8 cellular contexts compared by ENCODE assay signal in genomic region chr4:100848865-100849264, GRCh38.
DNase-seq lines count a peak whose midpoint lies in the region.

No MANE protein-coding gene starts in this region.

- DNase-seq in DMS 273 (lab: John Stamatoyannopoulos, UW; ENCODE audit: unreplicated experiment) (peak; percentile 40), DMS 273 treated with DMSO at 0.1 percent for 48 hours (lab: John Stamatoyannopoulos, UW) (no peak), H4 (ENCODE audit: low spot score) (peak; percentile 8), NAMALWA (ENCODE audit: low spot score) (peak; percentile 48), AG08396 (ENCODE audit: low spot score) (no peak)
- no peak for DNase-seq in T-helper 2 cell treated with Interferon-gamma antibody and Interleukin-4, amounts not matched to agents 5 μg/mL and 100 μg/mL, for 36 hours (ENCODE audit: low spot score)
- no peak for DNase-seq in stimulated activated CD4-positive, alpha-beta T cell treated with anti-CD3 and anti-CD28 coated beads, Interleukin-4, amount 100 ng/mL, for 4 hours

- no peaks in the 10 kb centered on the region for H3K36me3 Mint-ChIP-seq in T-helper 2 cell treated with Interferon-gamma antibody and Interleukin-4, amounts not matched to agents 5 μg/mL and 100 μg/mL, for 36 hours (ENCODE audit: low read depth)

- H3K27ac ChIP-seq in layer of hippocampus (ENCODE audit: low read depth, low read length), result peak overlapping the region; percentile 56

- H3K4me1 Mint-ChIP-seq in T-helper 2 cell treated with Interferon-gamma antibody and Interleukin-4, amounts not matched to agents 5 μg/mL and 100 μg/mL, for 36 hours (ENCODE audit: low read depth), result peaks cover 11% of the 10 kb centered on the region

- H3K27me3 Mint-ChIP-seq in T-helper 2 cell treated with Interferon-gamma antibody and Interleukin-4, amounts not matched to agents 5 μg/mL and 100 μg/mL, for 36 hours (ENCODE audit: low read depth), result peaks cover 2% of the 10 kb centered on the region

- H3K9me3 Mint-ChIP-seq in T-helper 2 cell treated with Interferon-gamma antibody and Interleukin-4, amounts not matched to agents 5 μg/mL and 100 μg/mL, for 36 hours, result no peaks in the 10 kb centered on the region

- H3K27ac Mint-ChIP-seq in T-helper 2 cell treated with Interferon-gamma antibody and Interleukin-4, amounts not matched to agents 5 μg/mL and 100 μg/mL, for 36 hours, result no peak overlapping the region

- H3K4me3 Mint-ChIP-seq in T-helper 2 cell treated with Interferon-gamma antibody and Interleukin-4, amounts not matched to agents 5 μg/mL and 100 μg/mL, for 36 hours, result no peak overlapping the region

- H3K27me3 ChIP-seq in layer of hippocampus (ENCODE audit: control insufficient read depth, insufficient read depth, low read length), result no peaks in the 10 kb centered on the region

Comparison
In these comparisons a context has a peak if more than half of its experiments do, and no peak if none do; other contexts are left out.
1. DNase-seq: peak in DMS 273 (single experiment), H4 (single experiment) and NAMALWA (single experiment); none in DMS 273 treated with DMSO at 0.1 percent for 48 hours (single experiment), AG08396 (single experiment), T-helper 2 cell treated with Interferon-gamma antibody and Interleukin-4, amounts not matched to agents 5 μg/mL and 100 μg/mL, for 36 hours (single experiment) and stimulated activated CD4-positive, alpha-beta T cell treated with anti-CD3 and anti-CD28 coated beads, Interleukin-4, amount 100 ng/mL, for 4 hours (0 of 2).